ENCODE assay signal across 18 cellular contexts in genomic region chr4:790466-790820, GRCh38. TPM values are rescaled to one million over a fixed set of nuclear protein-coding genes. Genes with fewer than 3 reads are reported as not detected.
DNase-seq lines count a peak whose midpoint lies in the region; ATAC-seq and TF ChIP-seq lines count a peak whose summit lies in the region.
"Had no signal": no experiment of that assay in that cellular context is flagged by ENCODE, and none has a peak within 500 bp of the region (broad histone marks: within the 10 kb centered on the region; RNA-seq: fewer than 3 reads in every experiment).

No MANE protein-coding gene starts in this region.

- H2BK15ac ChIP-seq in neuronal stem cell (ENCODE audit: low read length): peak overlapping the region; percentile 58

- H3K14ac ChIP-seq in neuronal stem cell (ENCODE audit: low read length): peak overlapping the region; percentile 89

- H3K4ac ChIP-seq in neuronal stem cell (ENCODE audit: low read length): no peak overlapping the region

- H3K36me3 ChIP-seq in WERI-Rb-1 (peaks cover 55% of the 10 kb centered on the region), neuronal stem cell (replicated peaks in 1 of 2; ENCODE audit: control insufficient read depth in 2 of 2, insufficient read depth in 2 of 2, low read length in 2 of 2) (no peaks in the 10 kb centered on the region), ovary (no peaks in the 10 kb centered on the region)

- no peak for TF ChIP-seq EP300 in ovary (IDR thresholded peaks at IDR 0.05)

- H3K18ac ChIP-seq in neuronal stem cell (ENCODE audit: low read length): no peak overlapping the region

- H4K91ac ChIP-seq in neuronal stem cell (ENCODE audit: low read depth, low read length, poor library complexity): no peak overlapping the region

- H3K79me1 ChIP-seq in neuronal stem cell (ENCODE audit: low read depth, low read length): peaks cover 3% of the 10 kb centered on the region

- H3K36me3 Mint-ChIP-seq in CD4-positive, alpha-beta T cell (ENCODE audit: low read depth): no peaks in the 10 kb centered on the region

- H2BK5ac ChIP-seq in neuronal stem cell (ENCODE audit: low read length): no peak overlapping the region

- POLR2A ChIA-PET in CD4-positive, alpha-beta T cell (lab: Charles Lee): no interaction called here

- H3K9me3 Mint-ChIP-seq in CD4-positive, alpha-beta T cell: no peaks in the 10 kb centered on the region
- H3K9me3 Mint-ChIP-seq: HFFc6 had no signal

- intact Hi-C loops in CD4-positive, alpha-beta T cell (cut with DNase I, micrococcal nuclease): no loop called here
- intact Hi-C loops in ovary (cut with DNase I): no loop called here

- H3K4me1 Mint-ChIP-seq in CD4-positive, alpha-beta T cell (ENCODE audit: low read depth): peaks cover 32% of the 10 kb centered on the region

- H3K4me3 ChIP-seq in WERI-Rb-1 (ENCODE audit: low read depth, low read length) (no peak overlapping the region), neuronal stem cell (ENCODE audit: low read length in 2 of 2) (no peak overlapping the region), ovary (no peak overlapping the region)
- H3K4me3 ChIP-seq: PC-9 had no signal

- peak overlapping the region; percentile 22; the same call in 1 of the 2 replicates for H3K27ac ChIP-seq in 22Rv1
- H3K27ac ChIP-seq in CD4-positive, alpha-beta T cell (ENCODE audit: low read depth, low read length): no peak overlapping the region
- peak overlapping the region; percentile 71 for H3K27ac ChIP-seq in WERI-Rb-1
- H3K27ac ChIP-seq in neuronal stem cell (replicated peaks; ENCODE audit: low read length): no peak overlapping the region
- H3K27ac ChIP-seq in ovary: no peak overlapping the region
- H3K27ac ChIP-seq: PC-9, RWPE1 had no signal

- H2AK5ac ChIP-seq in neuronal stem cell (ENCODE audit: low read depth, low read length): peak overlapping the region; percentile 32

- no peak for TF ChIP-seq POLR2A in ovary (IDR thresholded peaks at IDR 0.05)

- no peak overlapping the region for H4K8ac ChIP-seq in neuronal stem cell (ENCODE audit: low read depth, low read length)

- no peaks in the 10 kb centered on the region for H3K9me3 ChIP-seq in CD4-positive, alpha-beta T cell (ENCODE audit: control insufficient read depth, low read length)
- no peaks in the 10 kb centered on the region for H3K9me3 ChIP-seq in WERI-Rb-1 (ENCODE audit: severe bottlenecking)
- no peaks in the 10 kb centered on the region for H3K9me3 ChIP-seq in neuronal stem cell (replicated peaks in 1 of 2; ENCODE audit: control insufficient read depth in 2 of 2, insufficient read depth in 1 of 2, low read depth in 1 of 2, low read length in 2 of 2)
- no peaks in the 10 kb centered on the region for H3K9me3 ChIP-seq in ovary

- H3K4me2 ChIP-seq in neuronal stem cell (ENCODE audit: insufficient read depth, low read length, poor library complexity, severe bottlenecking): no peak overlapping the region
- H3K4me2 ChIP-seq: PC-9 had no signal

- H3K27ac Mint-ChIP-seq in CD4-positive, alpha-beta T cell: no peak overlapping the region
- H3K27ac Mint-ChIP-seq: HFFc6 had no signal

- H2AFZ ChIP-seq in neuronal stem cell (ENCODE audit: low read length): no peak overlapping the region
- H2AFZ ChIP-seq: PC-9 had no signal

- no peak overlapping the region for H3K9ac ChIP-seq in neuronal stem cell (ENCODE audit: low read depth, low read length, poor library complexity)

- peak overlapping the region; percentile 75 for H2BK12ac ChIP-seq in neuronal stem cell (ENCODE audit: low read length)

- ATAC-seq in CD4-positive, alpha-beta T cell (ENCODE audit: poor library complexity): no peak
- ATAC-seq in activated CD4-positive, CD25-positive, alpha-beta regulatory T cell treated with anti-CD3 and anti-CD28 coated beads, Interleukin-2, amount 50 U/mL, for 24 hours: no peak
- ATAC-seq: HepG2 had no signal

- DNase-seq in CD4-positive, alpha-beta T cell: no peak
- DNase-seq in WERI-Rb-1: no peak
- no peak for DNase-seq in neuronal stem cell (ENCODE audit: low spot score)
- DNase-seq in ovary: no peak
- no peak for DNase-seq in activated effector memory CD4-positive, alpha-beta T cell treated with Interleukin-2 at 50 U/mL for 16 hours
- DNase-seq: ACHN, C1 segment of cervical spinal cord, HFFc6, KG1, NCI-H1105 treated with DMSO at 0.1 percent for 48 hours, NCI-H1694, NCI-H226, NCI-H82, PC-9 had no signal

- peaks cover 48% of the 10 kb centered on the region for H3K27me3 Mint-ChIP-seq in CD4-positive, alpha-beta T cell

- no peak for TF ChIP-seq CTCF in 22Rv1 (IDR thresholded peaks at IDR 0.05)
- no peak for TF ChIP-seq CTCF in CD4-positive, alpha-beta T cell (IDR thresholded peaks at IDR 0.05)
- TF ChIP-seq CTCF in WERI-Rb-1 (IDR thresholded peaks at IDR 0.05; ENCODE audit: low read depth, low read length): no peak
- TF ChIP-seq CTCF in ovary (IDR thresholded peaks at IDR 0.05): no peak

- peaks cover 56% of the 10 kb centered on the region for H3K27me3 ChIP-seq in CD4-positive, alpha-beta T cell (ENCODE audit: control insufficient read depth, insufficient read depth, low read length)
- no peaks in the 10 kb centered on the region for H3K27me3 ChIP-seq in WERI-Rb-1 (ENCODE audit: insufficient read depth, low read depth, severe bottlenecking)
- H3K27me3 ChIP-seq in neuronal stem cell (ENCODE audit: control insufficient read depth in 3 of 3, insufficient read depth in 3 of 3, low read depth in 1 of 3, low read length in 3 of 3): peaks cover 12 to 69% (median 46%) of the 10 kb centered on the region in 3 experiments
- H3K27me3 ChIP-seq in ovary: no peaks in the 10 kb centered on the region

- H3K4me1 ChIP-seq in neuronal stem cell (ENCODE audit: control insufficient read depth in 2 of 2, insufficient read depth in 1 of 2, low read depth in 1 of 2, low read length in 2 of 2) (peaks cover 7 to 22% of the 10 kb centered on the region in 2 donors), ovary (ENCODE audit: insufficient read depth) (peaks cover 14% of the 10 kb centered on the region)

- H3K23ac ChIP-seq in neuronal stem cell (ENCODE audit: low read depth, low read length, poor library complexity): peak overlapping the region; percentile 80

- WGBS in neuronal stem cell (ENCODE audit: extremely low coverage in 2 of 2, insufficient read length in 2 of 2, insufficient replicate concordance in 1 of 2), 2 donors: no CpG with 5 or more reads among the region's 8 CpGs
- WGBS in ovary, 3 donors: 47 to 65% (median 63%) methylated on average over 8 of the region's 8 CpGs

- H2BK120ac ChIP-seq in neuronal stem cell (ENCODE audit: low read depth, low read length): no peak overlapping the region

- peak overlapping the region; percentile 51 for H3K4me3 Mint-ChIP-seq in CD4-positive, alpha-beta T cell
- H3K4me3 Mint-ChIP-seq: HFFc6 had no signal

- CTCF ChIA-PET in CD4-positive, alpha-beta T cell (lab: Charles Lee): no interaction called here

RNA-seq across cellular contexts. Expression of gene CPLX1, which starts 35.5 kb away (rescaled TPM):
- total RNA-seq in CD4-positive, alpha-beta T cell: 1 to 10 TPM; 1.5 TPM
- polyA plus RNA-seq in neuronal stem cell (2013, experiment 1 of 2): 0.13 TPM
- polyA plus RNA-seq in neuronal stem cell (2013, experiment 2 of 2): 0.12 TPM
- total RNA-seq in ovary: 10 to 100 TPM in 1 of 7 donors, 1 to 10 TPM in 6; 1.4 to 10.2 (median 3.9) TPM
- 1 to 10 TPM in 1 of 2 donors, under 1 TPM in 1; 0.47 to 2.3 TPM for polyA plus RNA-seq in ovary

Comparison
In these comparisons a context has a peak if more than half of its experiments do, and no peak if none do; other contexts are left out.
1. H3K27ac ChIP-seq: peak in 22Rv1 (single experiment) and WERI-Rb-1 (single experiment); none in CD4-positive, alpha-beta T cell (single experiment), neuronal stem cell (single experiment) and ovary (0 of 2).